ENCODE assay signal across 1 cellular context in the genomic region with DNA sequence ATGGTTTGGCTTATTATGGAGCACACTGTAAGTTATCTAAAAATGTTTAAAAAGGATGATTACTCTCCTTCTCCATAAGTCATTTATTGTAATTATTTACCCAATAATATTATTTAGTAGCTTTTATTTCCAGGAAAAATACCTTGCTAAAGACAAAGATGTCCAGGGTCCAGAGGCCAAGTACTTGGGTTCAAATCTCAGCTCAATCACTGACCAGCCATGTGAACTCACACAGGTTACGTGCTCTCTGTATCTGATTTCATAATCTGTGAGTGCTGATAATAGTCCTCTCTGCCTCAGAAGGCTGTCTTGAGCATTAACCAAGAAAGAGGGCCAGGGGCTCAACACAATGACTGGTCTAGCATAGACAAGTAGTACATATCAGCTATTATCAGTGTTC.
TF ChIP-seq lines count a peak whose summit lies in the region.

No MANE protein-coding gene starts in this region.

TF ChIP-seq in HepG2, 621 proteins besides CTCF, POLR2A, EP300 and RAD21 (continued from another document and continues in another):
- TF ChIP-seq, protein P1, sequence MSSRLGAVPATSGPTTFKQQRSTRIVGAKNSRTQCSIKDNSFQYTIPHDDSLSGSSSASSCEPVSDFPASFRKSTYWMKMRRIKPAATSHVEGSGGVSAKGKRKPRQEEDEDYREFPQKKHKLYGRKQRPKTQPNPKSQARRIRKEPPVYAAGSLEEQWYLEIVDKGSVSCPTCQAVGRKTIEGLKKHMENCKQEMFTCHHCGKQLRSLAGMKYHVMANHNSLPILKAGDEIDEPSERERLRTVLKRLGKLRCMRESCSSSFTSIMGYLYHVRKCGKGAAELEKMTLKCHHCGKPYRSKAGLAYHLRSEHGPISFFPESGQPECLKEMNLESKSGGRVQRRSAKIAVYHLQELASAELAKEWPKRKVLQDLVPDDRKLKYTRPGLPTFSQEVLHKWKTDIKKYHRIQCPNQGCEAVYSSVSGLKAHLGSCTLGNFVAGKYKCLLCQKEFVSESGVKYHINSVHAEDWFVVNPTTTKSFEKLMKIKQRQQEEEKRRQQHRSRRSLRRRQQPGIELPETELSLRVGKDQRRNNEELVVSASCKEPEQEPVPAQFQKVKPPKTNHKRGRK (CRISPR knock-in tag; IDR thresholded peaks at IDR 0.05) = no peak
- TF ChIP-seq TCF12 (IDR thresholded peaks at IDR 0.05) (no peak), TCF12 (CRISPR knock-in tag; IDR thresholded peaks at IDR 0.05) (no peak), RBM39 (IDR thresholded peaks at IDR 0.05; ENCODE audit: low read depth, low read length, poor library complexity, severe bottlenecking) (no peak), ZFX (CRISPR knock-in tag; IDR thresholded peaks at IDR 0.05; ENCODE audit: low read depth) (no peak), HMG20B (CRISPR knock-in tag; conservative IDR thresholded peaks at IDR 0.05) (0 out of 2 replicates have a peak, but pooled peaks have one; percentile 31), CHCHD3 (CRISPR knock-in tag; IDR thresholded peaks at IDR 0.05) (no peak), PHF21A (CRISPR knock-in tag; IDR thresholded peaks at IDR 0.05) (no peak), RBM22 (optimal IDR thresholded peaks at IDR 0.05; ENCODE audit: low read length) (peak; percentile 57), LBX2 (CRISPR knock-in tag; IDR thresholded peaks at IDR 0.05; ENCODE audit: borderline replicate concordance) (no peak), SP2 (CRISPR knock-in tag; IDR thresholded peaks at IDR 0.05) (no peak), RBAK (CRISPR knock-in tag; IDR thresholded peaks at IDR 0.05) (no peak), ONECUT2 (CRISPR knock-in tag; IDR thresholded peaks at IDR 0.05) (no peak), SMAD1 (CRISPR knock-in tag; IDR thresholded peaks at IDR 0.05; ENCODE audit: borderline replicate concordance, low read depth) (no peak), NCOR1 (IDR thresholded peaks at IDR 0.05; ENCODE audit: borderline replicate concordance, low read length) (no peak; the same call in 1 of the 2 replicates), ZNF710 (CRISPR knock-in tag; IDR thresholded peaks at IDR 0.05; ENCODE audit: borderline replicate concordance) (no peak), ZNF549 (CRISPR knock-in tag; IDR thresholded peaks at IDR 0.05) (no peak), ZSCAN21 (CRISPR knock-in tag; IDR thresholded peaks at IDR 0.05; ENCODE audit: borderline replicate concordance) (no peak), HNF4A (CRISPR knock-in tag; IDR thresholded peaks at IDR 0.05) (peak; percentile 66), ZNF264 (CRISPR knock-in tag; IDR thresholded peaks at IDR 0.05) (no peak), HNF1A (IDR thresholded peaks at IDR 0.05; ENCODE audit: low read depth) (no peak), HNF1A (CRISPR knock-in tag; IDR thresholded peaks at IDR 0.05; ENCODE audit: borderline replicate concordance) (no peak), NFIC (IDR thresholded peaks at IDR 0.05; ENCODE audit: low read length) (0 out of 2 replicates have a peak, but pooled peaks have one; percentile 18), PATZ1 (CRISPR knock-in tag; IDR thresholded peaks at IDR 0.05) (no peak), KDM2A (CRISPR knock-in tag; IDR thresholded peaks at IDR 0.05; ENCODE audit: borderline replicate concordance, low read depth) (no peak), MTA1 (CRISPR knock-in tag; IDR thresholded peaks at IDR 0.05; ENCODE audit: borderline replicate concordance) (no peak), ZNF629 (CRISPR knock-in tag; conservative IDR thresholded peaks at IDR 0.05) (no peak), ZNF572 (CRISPR knock-in tag; IDR thresholded peaks at IDR 0.05) (no peak), ZSCAN12 (CRISPR knock-in tag; IDR thresholded peaks at IDR 0.05) (no peak), GFI1 (CRISPR knock-in tag; IDR thresholded peaks at IDR 0.05; ENCODE audit: borderline replicate concordance) (peak; percentile 93), ZNF607 (CRISPR knock-in tag; IDR thresholded peaks at IDR 0.05; ENCODE audit: borderline replicate concordance) (no peak)
- TF ChIP-seq, protein P2, sequence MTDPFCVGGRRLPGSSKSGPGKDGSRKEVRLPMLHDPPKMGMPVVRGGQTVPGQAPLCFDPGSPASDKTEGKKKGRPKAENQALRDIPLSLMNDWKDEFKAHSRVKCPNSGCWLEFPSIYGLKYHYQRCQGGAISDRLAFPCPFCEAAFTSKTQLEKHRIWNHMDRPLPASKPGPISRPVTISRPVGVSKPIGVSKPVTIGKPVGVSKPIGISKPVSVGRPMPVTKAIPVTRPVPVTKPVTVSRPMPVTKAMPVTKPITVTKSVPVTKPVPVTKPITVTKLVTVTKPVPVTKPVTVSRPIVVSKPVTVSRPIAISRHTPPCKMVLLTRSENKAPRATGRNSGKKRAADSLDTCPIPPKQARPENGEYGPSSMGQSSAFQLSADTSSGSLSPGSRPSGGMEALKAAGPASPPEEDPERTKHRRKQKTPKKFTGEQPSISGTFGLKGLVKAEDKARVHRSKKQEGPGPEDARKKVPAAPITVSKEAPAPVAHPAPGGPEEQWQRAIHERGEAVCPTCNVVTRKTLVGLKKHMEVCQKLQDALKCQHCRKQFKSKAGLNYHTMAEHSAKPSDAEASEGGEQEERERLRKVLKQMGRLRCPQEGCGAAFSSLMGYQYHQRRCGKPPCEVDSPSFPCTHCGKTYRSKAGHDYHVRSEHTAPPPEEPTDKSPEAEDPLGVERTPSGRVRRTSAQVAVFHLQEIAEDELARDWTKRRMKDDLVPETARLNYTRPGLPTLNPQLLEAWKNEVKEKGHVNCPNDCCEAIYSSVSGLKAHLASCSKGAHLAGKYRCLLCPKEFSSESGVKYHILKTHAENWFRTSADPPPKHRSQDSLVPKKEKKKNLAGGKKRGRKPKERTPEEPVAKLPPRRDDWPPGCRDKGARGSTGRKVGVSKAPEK (CRISPR knock-in tag; IDR thresholded peaks at IDR 0.05; ENCODE audit: borderline replicate concordance) = no peak
- TF ChIP-seq, protein P3, sequence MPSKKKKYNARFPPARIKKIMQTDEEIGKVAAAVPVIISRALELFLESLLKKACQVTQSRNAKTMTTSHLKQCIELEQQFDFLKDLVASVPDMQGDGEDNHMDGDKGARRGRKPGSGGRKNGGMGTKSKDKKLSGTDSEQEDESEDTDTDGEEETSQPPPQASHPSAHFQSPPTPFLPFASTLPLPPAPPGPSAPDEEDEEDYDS (CRISPR knock-in tag; IDR thresholded peaks at IDR 0.05) = no peak
- TF ChIP-seq, protein P4, sequence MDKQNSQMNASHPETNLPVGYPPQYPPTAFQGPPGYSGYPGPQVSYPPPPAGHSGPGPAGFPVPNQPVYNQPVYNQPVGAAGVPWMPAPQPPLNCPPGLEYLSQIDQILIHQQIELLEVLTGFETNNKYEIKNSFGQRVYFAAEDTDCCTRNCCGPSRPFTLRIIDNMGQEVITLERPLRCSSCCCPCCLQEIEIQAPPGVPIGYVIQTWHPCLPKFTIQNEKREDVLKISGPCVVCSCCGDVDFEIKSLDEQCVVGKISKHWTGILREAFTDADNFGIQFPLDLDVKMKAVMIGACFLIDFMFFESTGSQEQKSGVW (CRISPR knock-in tag; IDR thresholded peaks at IDR 0.05; ENCODE audit: borderline replicate concordance) = no peak
- TF ChIP-seq, protein P5, sequence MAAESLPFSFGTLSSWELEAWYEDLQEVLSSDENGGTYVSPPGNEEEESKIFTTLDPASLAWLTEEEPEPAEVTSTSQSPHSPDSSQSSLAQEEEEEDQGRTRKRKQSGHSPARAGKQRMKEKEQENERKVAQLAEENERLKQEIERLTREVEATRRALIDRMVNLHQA (CRISPR knock-in tag; IDR thresholded peaks at IDR 0.05) = no peak
